ENCODE assay signal across 17 cellular contexts in genomic region chrX:121571333-121571732, GRCh38.
DNase-seq lines count a peak whose midpoint lies in the region; ATAC-seq, FAIRE-seq and TF ChIP-seq lines count a peak whose summit lies in the region.
"Had no signal": no experiment of that assay in that cellular context is flagged by ENCODE, and none has a peak within 500 bp of the region (broad histone marks: within the 10 kb centered on the region; RNA-seq: fewer than 3 reads in every experiment).

No MANE protein-coding gene starts in this region.

- BruUV-seq in HepG2 (replicated peaks; lab: Mats Ljungman, UMichigan), result no TSS peak
- no TSS peak for BruUV-seq in mammary epithelial cell (replicated peaks; lab: Mats Ljungman, UMichigan)

- DNase-seq in HepG2 (ENCODE audit: low spot score) (no peak), right lobe of liver (no peak), H1 (ENCODE audit: low read depth in 1 of 2, low spot score in 2 of 2) (no peak), mammary epithelial cell (no peak), NCI-H187 (lab: John Stamatoyannopoulos, UW) (no peak)
- DNase-seq in activated naive CD4-positive, alpha-beta T cell (lab: John Stamatoyannopoulos, UW), result no peak
- DNase-seq: IMR-90, NCI-H1417, NCI-H1694 treated with DMSO at 0.1 percent for 48 hours, SHP77 treated with DMSO at 0.1 percent for 48 hours, SK-N-SH, T-helper 2 cell had no signal

- H3K9me3 ChIP-seq in HepG2 (ENCODE audit: low read length) (no peaks in the 10 kb centered on the region), right lobe of liver (no peaks in the 10 kb centered on the region), OCI-LY3 (ENCODE audit: insufficient read depth, low read length) (no peaks in the 10 kb centered on the region), H1 (ENCODE audit: insufficient read depth in 2 of 2, low read depth in 1 of 2, low read length in 1 of 2) (no peaks in the 10 kb centered on the region), mammary epithelial cell (replicated peaks; ENCODE audit: insufficient read depth, low read length) (no peaks in the 10 kb centered on the region)
- H3K9me3 ChIP-seq: HAP-1, SK-N-SH had no signal

- no peaks in the 10 kb centered on the region for H3K36me3 ChIP-seq in HepG2 (replicated peaks in 1 of 2; ENCODE audit: control insufficient read depth in 1 of 2, insufficient read depth in 2 of 2, low read length in 2 of 2)
- H3K36me3 ChIP-seq in right lobe of liver, result no peaks in the 10 kb centered on the region
- H3K36me3 ChIP-seq in OCI-LY3 (replicated peaks; ENCODE audit: low read depth, low read length), result no peaks in the 10 kb centered on the region
- no peaks in the 10 kb centered on the region for H3K36me3 ChIP-seq in H1 (ENCODE audit: control insufficient read depth in 2 of 4, insufficient read depth in 4 of 4, low read length in 3 of 4)
- H3K36me3 ChIP-seq in mammary epithelial cell (ENCODE audit: insufficient read depth, low read length), result no peaks in the 10 kb centered on the region
- H3K36me3 ChIP-seq: HAP-1 had no signal

- H3K79me2 ChIP-seq in HepG2 (ENCODE audit: insufficient read depth, low read length) (no peaks in the 10 kb centered on the region), OCI-LY3 (ENCODE audit: low read length) (no peaks in the 10 kb centered on the region), H1 (ENCODE audit: control insufficient read depth in 1 of 2, insufficient read depth in 2 of 2, low read length in 2 of 2) (no peaks in the 10 kb centered on the region), mammary epithelial cell (ENCODE audit: insufficient read depth, low read length) (no peaks in the 10 kb centered on the region)

- H3K14ac ChIP-seq in H1 (ENCODE audit: insufficient read length), result no peak overlapping the region

- no peak overlapping the region for H2AK5ac ChIP-seq in H1 (ENCODE audit: low read depth, low read length)

- H3K27ac ChIP-seq in HepG2 (ENCODE audit: extremely low read length, insufficient read depth, low read length) (no peak overlapping the region), right lobe of liver (no peak overlapping the region), OCI-LY3 (ENCODE audit: low read length) (no peak overlapping the region), H1 (ENCODE audit: low read depth, low read length) (no peak overlapping the region), mammary epithelial cell (ENCODE audit: insufficient read depth, low read depth, low read length) (no peak overlapping the region)
- H3K27ac ChIP-seq: RWPE1 had no signal

- no peaks in the 10 kb centered on the region for H3K79me1 ChIP-seq in H1 (ENCODE audit: low read depth, low read length)

- H2AFZ ChIP-seq in HepG2 (ENCODE audit: low read length) (no peak overlapping the region), OCI-LY3 (ENCODE audit: low read depth, low read length) (no peak overlapping the region), H1 (ENCODE audit: low read length) (no peak overlapping the region), mammary epithelial cell (ENCODE audit: low read depth, low read length) (no peak overlapping the region)

- in situ Hi-C loops in HepG2 (cut with HindIII; ENCODE audit: extremely low pct_ligation_motif_present, low pct_unique_long_range_greater_than_20kb) (loop anchor here (10.0 kb wide), 1 partner anchor 777 kb away; no protein-coding TSS in a partner anchor), mammary epithelial cell (cut with MboI; ENCODE audit: low sequenced_read_pairs in 2 of 2) (no loop called here)

- H4K91ac ChIP-seq in H1 (replicated peaks; ENCODE audit: insufficient read length, low read length), result no peak overlapping the region

- H2BK12ac ChIP-seq in H1 (ENCODE audit: low read depth, low read length), result no peak overlapping the region

- no peak for TF ChIP-seq POLR2A in HepG2 (IDR thresholded peaks at IDR 0.05; ENCODE audit: insufficient read depth in 1 of 2, low read depth in 2 of 2, low read length in 2 of 2)
- no peak for TF ChIP-seq POLR2A in right lobe of liver (IDR thresholded peaks at IDR 0.05)
- no peak for TF ChIP-seq POLR2A in H1 (IDR thresholded peaks at IDR 0.05; ENCODE audit: control extremely low read depth in 1 of 2, low read depth in 2 of 2, low read length in 2 of 2)

- no peak overlapping the region for H3K4ac ChIP-seq in H1 (replicated peaks; ENCODE audit: insufficient read length, low read depth, low read length)

- H3K27me3 ChIP-seq in HepG2 (ENCODE audit: control insufficient read depth in 1 of 2, insufficient read depth in 2 of 2, low read length in 2 of 2) (no peaks in the 10 kb centered on the region), right lobe of liver (no peaks in the 10 kb centered on the region), OCI-LY3 (ENCODE audit: low read depth, low read length) (no peaks in the 10 kb centered on the region), H1 (replicated peaks in 1 of 4; ENCODE audit: control insufficient read depth in 3 of 4, extremely low read depth in 1 of 4, insufficient read depth in 3 of 4, low read length in 3 of 4) (no peaks in the 10 kb centered on the region), mammary epithelial cell (ENCODE audit: insufficient read depth, low read length) (no peaks in the 10 kb centered on the region)

- dilution Hi-C loops in mammary epithelial cell (cut with HindIII; ENCODE audit: low sequenced_read_pairs), result no loop called here

- H2BK120ac ChIP-seq in H1 (replicated peaks; ENCODE audit: low read depth, low read length), result no peak overlapping the region

- H2BK20ac ChIP-seq in H1 (ENCODE audit: low read length), result no peak overlapping the region

- H4K5ac ChIP-seq in H1 (ENCODE audit: insufficient read length, low read depth, low read length), result no peak overlapping the region

- no peak overlapping the region for H3K18ac ChIP-seq in H1 (ENCODE audit: extremely low read depth, low read length)

- FAIRE-seq in HepG2 (lab: Jason Lieb, UNC), result no peak
- FAIRE-seq in H1 (lab: Jason Lieb, UNC), result no peak
- FAIRE-seq: A204.1, HTR-8/SVneo had no signal

- no peak overlapping the region for H2BK15ac ChIP-seq in H1 (ENCODE audit: low read length)

- TF ChIP-seq EP300 in HepG2 (IDR thresholded peaks at IDR 0.05; ENCODE audit: low read depth in 2 of 2, low read length in 2 of 2) (no peak), HepG2 (CRISPR knock-in tag; IDR thresholded peaks at IDR 0.05; ENCODE audit: borderline replicate concordance) (no peak), H1 (IDR thresholded peaks at IDR 0.05; ENCODE audit: borderline replicate concordance in 1 of 2, low read depth in 2 of 2, low read length in 2 of 2) (no peak)

- H3K23me2 ChIP-seq in H1 (ENCODE audit: low read depth, low read length), result no peaks in the 10 kb centered on the region

- CTCF ChIA-PET in HepG2 (lab: Yijun Ruan, JAX; ENCODE audit: low intra/inter-chr PET ratio, low total read pairs) (no interaction called here), H1 (lab: Charles Lee; ENCODE audit: partially characterized antibody) (interaction anchor here (0.9 kb wide), 1 partner anchor 198 kb away, joined by 3 read pairs; no protein-coding TSS in a partner anchor), mammary epithelial cell (lab: Charles Lee; ENCODE audit: low non-redundant PET) (no interaction called here)

- no peak for TF ChIP-seq CTCF in HepG2 (CRISPR knock-in tag; IDR thresholded peaks at IDR 0.05)
- no peak for TF ChIP-seq CTCF in right lobe of liver (IDR thresholded peaks at IDR 0.05)
- TF ChIP-seq CTCF in OCI-LY3 (IDR thresholded peaks at IDR 0.05; ENCODE audit: low read depth, low read length), result peak; percentile 50
- TF ChIP-seq CTCF in H1 (IDR thresholded peaks at IDR 0.05; ENCODE audit: control extremely low read depth in 1 of 3, insufficient read depth in 1 of 3, low read depth in 1 of 3, low read length in 3 of 3), result peak in 1 of 3 experiments; percentile 8; a peak in 1 of 4 replicates
- TF ChIP-seq CTCF in mammary epithelial cell (conservative IDR thresholded peaks at IDR 0.05 in 1 of 2, IDR thresholded peaks at IDR 0.05 in 1 of 2; ENCODE audit: extremely low read depth in 1 of 2, insufficient read depth in 1 of 2, low read depth in 1 of 2, low read length in 2 of 2), result no peak

- intact Hi-C loops in HepG2 (cut with micrococcal nuclease; ENCODE audit: unreplicated experiment), result no loop called here
- intact Hi-C loops in right lobe of liver (cut with DNase I), result no loop called here
- intact Hi-C loops in mammary epithelial cell (cut with micrococcal nuclease), result no loop called here

- H3K9ac ChIP-seq in HepG2 (ENCODE audit: insufficient read depth, low read depth, low read length), result no peak overlapping the region
- no peak overlapping the region for H3K9ac ChIP-seq in OCI-LY3 (ENCODE audit: low read length)
- H3K9ac ChIP-seq in H1 (replicated peaks in 1 of 4; ENCODE audit: extremely low read depth in 1 of 4, low read depth in 3 of 4, low read length in 3 of 4), result no peak overlapping the region
- no peak overlapping the region for H3K9ac ChIP-seq in mammary epithelial cell (ENCODE audit: insufficient read depth, low read length)
- H3K9ac ChIP-seq: SK-N-SH had no signal

- H3K4me3 ChIP-seq in HepG2 (replicated peaks in 1 of 3; ENCODE audit: insufficient read depth in 1 of 3, low read depth in 2 of 3, low read length in 3 of 3), result no peak overlapping the region
- no peak overlapping the region for H3K4me3 ChIP-seq in right lobe of liver
- H3K4me3 ChIP-seq in OCI-LY3 (ENCODE audit: low read length), result no peak overlapping the region
- no peak overlapping the region for H3K4me3 ChIP-seq in H1 (ENCODE audit: extremely low read depth in 1 of 4, insufficient read depth in 2 of 4, low read depth in 3 of 4, low read length in 4 of 4)
- H3K4me3 ChIP-seq in mammary epithelial cell (replicated peaks in 1 of 3; ENCODE audit: insufficient read depth in 1 of 3, low read depth in 2 of 3, low read length in 3 of 3), result no peak overlapping the region
- H3K4me3 ChIP-seq: HAP-1 had no signal

- no peak overlapping the region for H3K56ac ChIP-seq in H1 (replicated peaks; ENCODE audit: insufficient read length, low read depth, low read length)

- ATAC-seq in HepG2 (no peak), right lobe of liver (no peak)

- TF ChIP-seq RAD21 in HepG2 (CRISPR knock-in tag; IDR thresholded peaks at IDR 0.05) (no peak), H1 (IDR thresholded peaks at IDR 0.05 in 1 of 2, conservative IDR thresholded peaks at IDR 0.05 in 1 of 2; ENCODE audit: low read depth in 2 of 2, low read length in 2 of 2) (peak; percentile 42 to 57)

- H3K4me1 ChIP-seq in HepG2 (ENCODE audit: insufficient read depth, low read length) (no peaks in the 10 kb centered on the region), right lobe of liver (no peaks in the 10 kb centered on the region), OCI-LY3 (ENCODE audit: low read length) (peaks cover 30% of the 10 kb centered on the region), H1 (replicated peaks in 1 of 4; ENCODE audit: control insufficient read depth in 3 of 4, insufficient read depth in 4 of 4, low read length in 3 of 4) (no peaks in the 10 kb centered on the region), mammary epithelial cell (ENCODE audit: insufficient read depth, low read length) (no peaks in the 10 kb centered on the region)
- H3K4me1 ChIP-seq: HAP-1 had no signal

- H3K4me2 ChIP-seq in HepG2 (ENCODE audit: low read depth, low read length) (no peak overlapping the region), OCI-LY3 (ENCODE audit: low read length) (no peak overlapping the region), H1 (ENCODE audit: insufficient read depth in 1 of 2, low read depth in 2 of 2, low read length in 2 of 2) (no peak overlapping the region), mammary epithelial cell (ENCODE audit: insufficient read depth, low read depth, low read length) (no peak overlapping the region)
- H3K4me2 ChIP-seq: SK-N-SH had no signal

- WGBS in HepG2 (ENCODE audit: low lambda C conversion rate), result 24% methylated on average over 7 of the region's 7 CpGs
- WGBS in right lobe of liver (ENCODE audit: insufficient coverage, low coverage, low lambda C conversion rate, missing lambda C conversion rate), result 77% methylated on average over 7 of the region's 7 CpGs
- 95% methylated on average over 7 of the region's 7 CpGs; no CpG with 5 or more reads in 1 of the 2 experiments for WGBS in H1 (ENCODE audit: extremely low coverage in 1 of 2, insufficient coverage in 1 of 2, insufficient read length in 1 of 2, insufficient replicate concordance in 2 of 2, low coverage in 1 of 2, low lambda C conversion rate in 2 of 2, missing lambda C conversion rate in 1 of 2), 2 experiments
- WGBS in mammary epithelial cell (ENCODE audit: low coverage, missing lambda C conversion rate), result 57% methylated on average over 7 of the region's 7 CpGs

- no peak overlapping the region for H4K8ac ChIP-seq in H1 (ENCODE audit: extremely low read depth, insufficient read depth, low read length)

- POLR2A ChIA-PET in HepG2 (lab: Yijun Ruan, JAX), result no interaction called here
- POLR2A ChIA-PET in H1 (lab: Charles Lee; ENCODE audit: partially characterized antibody), result no interaction called here

- no peaks in the 10 kb centered on the region for H4K20me1 ChIP-seq in HepG2 (ENCODE audit: insufficient read depth, low read length)
- H4K20me1 ChIP-seq in OCI-LY3 (ENCODE audit: insufficient read depth, low read length), result no peaks in the 10 kb centered on the region
- H4K20me1 ChIP-seq in H1 (replicated peaks in 1 of 2; ENCODE audit: control insufficient read depth in 1 of 2, insufficient read depth in 2 of 2, low read length in 2 of 2), result no peaks in the 10 kb centered on the region
- no peaks in the 10 kb centered on the region for H4K20me1 ChIP-seq in mammary epithelial cell (ENCODE audit: insufficient read depth, low read length)

- H3K23ac ChIP-seq in H1 (ENCODE audit: insufficient read length), result no peak overlapping the region

- H2BK5ac ChIP-seq in H1 (ENCODE audit: low read depth, low read length), result no peak overlapping the region

Comparison
In these comparisons a context has a peak if more than half of its experiments do, and no peak if none do; other contexts are left out.
1. Of the 41 proteins assayed by ChIP-seq in both HepG2 and H1: peak only in HepG2: none; only in H1: RAD21; in both: none; in neither: 39; mixed calls (peak in some experiments, not most) for 1.